7 cellular contexts compared by ENCODE assay signal in the genomic region with DNA sequence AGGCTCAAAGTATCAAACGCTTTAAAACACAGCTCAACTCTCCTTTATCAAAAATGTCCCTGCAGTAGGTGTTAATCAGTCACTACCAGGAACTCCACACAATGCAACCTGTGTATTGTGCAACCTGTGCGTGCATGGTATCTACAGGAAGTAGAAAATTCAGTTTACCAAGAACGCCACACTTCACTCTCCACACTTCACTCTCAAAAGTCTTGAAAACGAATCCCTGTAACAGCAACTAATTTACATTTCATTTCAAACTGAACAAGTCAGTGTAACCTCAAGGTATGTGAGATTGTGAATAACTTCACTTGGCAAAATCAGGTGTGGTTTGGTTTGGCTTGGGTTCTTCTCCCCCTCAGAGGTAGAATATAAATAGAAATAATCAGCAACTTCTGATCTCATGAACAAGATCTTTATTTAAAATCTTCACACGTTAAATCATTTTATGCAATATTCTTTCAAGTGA. TPM values are rescaled to one million over a fixed set of nuclear protein-coding genes. Genes with fewer than 3 reads are reported as not detected.
DNase-seq lines count a peak whose midpoint lies in the region; ATAC-seq, FAIRE-seq and TF ChIP-seq lines count a peak whose summit lies in the region.

No MANE protein-coding gene starts in this region.

- ATAC-seq in HG03342 (IDR thresholded peaks at IDR 0.05; ENCODE audit: unreplicated experiment): peak; percentile 20
- ATAC-seq in GM18511 (IDR thresholded peaks at IDR 0.05; ENCODE audit: unreplicated experiment): no peak

- TF ChIP-seq EP300 in suprapubic skin (IDR thresholded peaks at IDR 0.05): no peak

- H3K4me3 Mint-ChIP-seq in T-helper 2 cell treated with Interferon-gamma antibody and Interleukin-4, amounts not matched to agents 5 μg/mL and 100 μg/mL, for 36 hours: peak overlapping the region; percentile 96
- H3K4me3 Mint-ChIP-seq in immature natural killer cell: peak overlapping the region; percentile 87 to 94 (median 89)

- TF ChIP-seq CTCF in suprapubic skin (IDR thresholded peaks at IDR 0.05): no peak

- FAIRE-seq in GM18507 (lab: Jason Lieb, UNC): peak; percentile 79

- no peaks in the 10 kb centered on the region for H3K9me3 ChIP-seq in suprapubic skin

- H3K4me3 ChIP-seq in suprapubic skin: peak overlapping the region; percentile 95

- peak overlapping the region; percentile 92 for H3K27ac Mint-ChIP-seq in T-helper 2 cell treated with Interferon-gamma antibody and Interleukin-4, amounts not matched to agents 5 μg/mL and 100 μg/mL, for 36 hours
- H3K27ac Mint-ChIP-seq in immature natural killer cell: peak overlapping the region; percentile 74 to 94 (median 90)

- peaks cover 30% of the 10 kb centered on the region for H3K4me1 ChIP-seq in suprapubic skin

- TF ChIP-seq POLR2A in suprapubic skin (IDR thresholded peaks at IDR 0.05): no peak

- no peak for DNase-seq in GM18507 (ENCODE audit: extremely low spot score, insufficient read length, low read depth)
- DNase-seq in T-helper 2 cell treated with Interferon-gamma antibody and Interleukin-4, amounts not matched to agents 5 μg/mL and 100 μg/mL, for 36 hours (ENCODE audit: low spot score): peak; percentile 29
- DNase-seq in immature natural killer cell: peak; percentile 20 to 27 (median 21)
- no peak for DNase-seq in suprapubic skin (ENCODE audit: low spot score in 2 of 2)
- no peak for DNase-seq in NCI-H2081 treated with DMSO at 0.1 percent for 48 hours (lab: John Stamatoyannopoulos, UW)

- WGBS in suprapubic skin: 32% methylated on average over 5 of the region's 5 CpGs

- peak overlapping the region; percentile 90 for H3K27ac ChIP-seq in suprapubic skin

- H3K27me3 Mint-ChIP-seq in T-helper 2 cell treated with Interferon-gamma antibody and Interleukin-4, amounts not matched to agents 5 μg/mL and 100 μg/mL, for 36 hours (ENCODE audit: low read depth): no peaks in the 10 kb centered on the region
- peaks cover 0 to 3% (median 2%) of the 10 kb centered on the region in 3 donors for H3K27me3 Mint-ChIP-seq in immature natural killer cell (ENCODE audit: low read depth in 3 of 3)

- H3K4me1 Mint-ChIP-seq in T-helper 2 cell treated with Interferon-gamma antibody and Interleukin-4, amounts not matched to agents 5 μg/mL and 100 μg/mL, for 36 hours (ENCODE audit: low read depth): peaks cover 40% of the 10 kb centered on the region
- H3K4me1 Mint-ChIP-seq in immature natural killer cell: peaks cover 27 to 41% of the 10 kb centered on the region in 2 donors

- H3K27me3 ChIP-seq in suprapubic skin: no peaks in the 10 kb centered on the region

- no peaks in the 10 kb centered on the region for H3K36me3 ChIP-seq in suprapubic skin

- peaks cover 13% of the 10 kb centered on the region for H3K36me3 Mint-ChIP-seq in T-helper 2 cell treated with Interferon-gamma antibody and Interleukin-4, amounts not matched to agents 5 μg/mL and 100 μg/mL, for 36 hours (ENCODE audit: low read depth)
- peaks cover 0 to 3% (median 0%) of the 10 kb centered on the region in 3 donors for H3K36me3 Mint-ChIP-seq in immature natural killer cell

- no peaks in the 10 kb centered on the region for H3K9me3 Mint-ChIP-seq in T-helper 2 cell treated with Interferon-gamma antibody and Interleukin-4, amounts not matched to agents 5 μg/mL and 100 μg/mL, for 36 hours
- no peaks in the 10 kb centered on the region for H3K9me3 Mint-ChIP-seq in immature natural killer cell

RNA-seq across cellular contexts. Expression of a gene that starts 1.6 kb away (rescaled TPM):
- polyA plus RNA-seq in immature natural killer cell: 1 to 10 TPM; 2.2 to 5.7 (median 2.3) TPM
- total RNA-seq in suprapubic skin: 10 to 100 TPM; 51.9 to 97.8 (median 72.0) TPM

Comparison
In these comparisons a context has a peak if more than half of its experiments do, and no peak if none do; other contexts are left out.
1. DNase-seq: peak in T-helper 2 cell treated with Interferon-gamma antibody and Interleukin-4, amounts not matched to agents 5 μg/mL and 100 μg/mL, for 36 hours (single experiment) and immature natural killer cell (3 of 3); none in GM18507 (single experiment), suprapubic skin (0 of 2) and NCI-H2081 treated with DMSO at 0.1 percent for 48 hours (single experiment).